ENCODE assay signal across 15 cellular contexts in the genomic region with DNA sequence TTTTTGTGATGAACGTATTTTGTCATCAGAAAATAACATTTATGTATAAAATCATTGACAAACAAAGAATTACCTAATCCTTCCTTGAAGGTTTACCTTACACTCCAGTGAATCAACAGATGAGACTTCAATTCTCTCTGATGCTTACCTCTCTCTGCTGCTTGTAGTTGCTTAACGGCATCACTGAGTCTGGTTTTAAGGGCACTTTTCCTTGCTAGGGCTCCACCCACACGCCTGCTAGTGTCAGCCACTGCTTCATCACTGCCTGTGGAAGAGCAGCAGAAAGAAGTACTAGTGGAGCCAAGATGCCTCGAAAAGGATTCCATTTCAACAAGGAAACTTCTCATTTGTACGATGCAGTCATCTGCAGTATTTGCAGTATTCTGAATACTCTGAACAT.
DNase-seq lines count a peak whose midpoint lies in the region; ATAC-seq and TF ChIP-seq lines count a peak whose summit lies in the region.
"Had no signal": no experiment of that assay in that cellular context is flagged by ENCODE, and none has a peak within 500 bp of the region (broad histone marks: within the 10 kb centered on the region; RNA-seq: fewer than 3 reads in every experiment).

No MANE protein-coding gene starts in this region.

- no peak overlapping the region for H3K9ac ChIP-seq in fibroblast of lung (ENCODE audit: insufficient read depth, low read length)

- ATAC-seq in right lobe of liver (no peak), HG02678 (IDR thresholded peaks at IDR 0.05; ENCODE audit: unreplicated experiment) (no peak)

- no peak for TF ChIP-seq POLR2A in right lobe of liver (IDR thresholded peaks at IDR 0.05)

- H3K4me3 Mint-ChIP-seq in neural crest cell (no peak overlapping the region), progenitor cell of endocrine pancreas (ENCODE audit: low read depth) (no peak overlapping the region)
- H3K4me3 Mint-ChIP-seq: activated naive CD8-positive, alpha-beta T cell; CD8-positive, alpha-beta memory T cell had no signal

- DNase-seq in DMS53 (lab: John Stamatoyannopoulos, UW) (peak; percentile 64), NCI-H2171 (lab: John Stamatoyannopoulos, UW) (peak; percentile 36), fibroblast of lung (ENCODE audit: low read depth in 2 of 2) (peak; percentile 42 to 43), neural crest cell (ENCODE audit: low read depth, low spot score) (no peak), NCI-H2107 treated with DMSO at 0.1 percent for 48 hours (lab: John Stamatoyannopoulos, UW; ENCODE audit: unreplicated experiment) (no peak), right lobe of liver (no peak), progenitor cell of endocrine pancreas (ENCODE audit: low spot score, unreplicated experiment) (no peak)
- DNase-seq: activated CD4-positive, alpha-beta T cell treated with anti-CD3 and anti-CD28 coated beads for 1 hour; CD8-positive, alpha-beta memory T cell; kidney; NCI-H2081; ovary had no signal

- H2AFZ ChIP-seq in fibroblast of lung (ENCODE audit: low read length), result no peak overlapping the region

- 61% methylated on average over 5 of the region's 5 CpGs for WGBS in right lobe of liver (ENCODE audit: insufficient coverage, low coverage, low lambda C conversion rate, missing lambda C conversion rate)

- no peaks in the 10 kb centered on the region for H3K27me3 Mint-ChIP-seq in neural crest cell (ENCODE audit: low read depth)
- H3K27me3 Mint-ChIP-seq in progenitor cell of endocrine pancreas, result no peaks in the 10 kb centered on the region

- H3K9me3 Mint-ChIP-seq in neural crest cell (no peaks in the 10 kb centered on the region), progenitor cell of endocrine pancreas (ENCODE audit: low read depth) (no peaks in the 10 kb centered on the region)
- H3K9me3 Mint-ChIP-seq: CD8-positive, alpha-beta memory T cell had no signal

- peaks cover 11% of the 10 kb centered on the region for H3K4me1 ChIP-seq in fibroblast of lung (ENCODE audit: control insufficient read depth, extremely low read depth, insufficient read depth, low read length)
- H3K4me1 ChIP-seq in right lobe of liver, result no peaks in the 10 kb centered on the region

- intact Hi-C loops in right lobe of liver (cut with DNase I), result no loop called here

- TF ChIP-seq CTCF in fibroblast of lung (conservative IDR thresholded peaks at IDR 0.05 in 1 of 2, IDR thresholded peaks at IDR 0.05 in 1 of 2; ENCODE audit: low read depth in 1 of 2, low read length in 2 of 2) (peak in 1 of 2 donors; percentile 30), neural crest cell (conservative IDR thresholded peaks at IDR 0.05) (no peak), right lobe of liver (IDR thresholded peaks at IDR 0.05) (no peak), progenitor cell of endocrine pancreas (IDR thresholded peaks at IDR 0.05; ENCODE audit: unreplicated experiment) (no peak)

- H3K4me2 ChIP-seq in fibroblast of lung (ENCODE audit: extremely low read depth, insufficient read depth, low read length), result peak overlapping the region; percentile 44

- H3K79me2 ChIP-seq in fibroblast of lung (ENCODE audit: control insufficient read depth, insufficient read depth, low read length), result no peaks in the 10 kb centered on the region

- H3K27ac ChIP-seq in fibroblast of lung (ENCODE audit: insufficient read depth, low read length) (peak overlapping the region; percentile 55), right lobe of liver (no peak overlapping the region)
- H3K27ac ChIP-seq: ovary, SJSA1 had no signal

- H3K27ac Mint-ChIP-seq in neural crest cell (ENCODE audit: unreplicated experiment) (peak overlapping the region; percentile 87), progenitor cell of endocrine pancreas (no peak overlapping the region)
- H3K27ac Mint-ChIP-seq: activated naive CD8-positive, alpha-beta T cell; CD8-positive, alpha-beta memory T cell had no signal

- H3K36me3 ChIP-seq in fibroblast of lung (ENCODE audit: control insufficient read depth, insufficient read depth, low read length) (peaks cover 6% of the 10 kb centered on the region), right lobe of liver (no peaks in the 10 kb centered on the region)
- H3K36me3 ChIP-seq: ovary, SJSA1 had no signal

- H3K4me1 Mint-ChIP-seq in neural crest cell (no peaks in the 10 kb centered on the region), progenitor cell of endocrine pancreas (ENCODE audit: low read depth) (peaks cover 9% of the 10 kb centered on the region)

- H3K4me3 ChIP-seq in fibroblast of lung (replicated peaks in 1 of 4; ENCODE audit: control extremely low read depth in 1 of 4, insufficient read depth in 1 of 4, low read depth in 3 of 4, low read length in 4 of 4) (no peak overlapping the region), right lobe of liver (no peak overlapping the region)
- H3K4me3 ChIP-seq: ovary, SJSA1 had no signal

- no peaks in the 10 kb centered on the region for H3K9me3 ChIP-seq in fibroblast of lung (ENCODE audit: control insufficient read depth, insufficient read depth, low read depth, low read length)
- H3K9me3 ChIP-seq in right lobe of liver, result no peaks in the 10 kb centered on the region
- H3K9me3 ChIP-seq: ovary, SJSA1 had no signal

- H3K27me3 ChIP-seq in fibroblast of lung (ENCODE audit: control insufficient read depth, insufficient read depth, low read length), result no peaks in the 10 kb centered on the region
- H3K27me3 ChIP-seq in right lobe of liver, result no peaks in the 10 kb centered on the region
- H3K27me3 ChIP-seq: ovary, SJSA1 had no signal

- no peaks in the 10 kb centered on the region for H4K20me1 ChIP-seq in fibroblast of lung (ENCODE audit: control insufficient read depth, extremely low read depth, insufficient read depth, low read length)

- no peaks in the 10 kb centered on the region for H3K36me3 Mint-ChIP-seq in neural crest cell (ENCODE audit: low read depth)
- H3K36me3 Mint-ChIP-seq in progenitor cell of endocrine pancreas (ENCODE audit: insufficient read depth), result no peaks in the 10 kb centered on the region
- H3K36me3 Mint-ChIP-seq: activated naive CD8-positive, alpha-beta T cell; CD8-positive, alpha-beta memory T cell had no signal

Comparison
In these comparisons a context has a peak if more than half of its experiments do, and no peak if none do; other contexts are left out.
1. DNase-seq: peak in DMS53 (single experiment), NCI-H2171 (single experiment) and fibroblast of lung (2 of 2); none in neural crest cell (single experiment), NCI-H2107 treated with DMSO at 0.1 percent for 48 hours (single experiment), right lobe of liver (0 of 3) and progenitor cell of endocrine pancreas (single experiment).